Comparison of ENCODE assay signal across 27 cellular contexts in genomic region chr1:234593109-234593508, GRCh38.
"Had no signal": no experiment of that assay in that cellular context is flagged by ENCODE, and none has a peak within 500 bp of the region (broad histone marks: within the 10 kb centered on the region; RNA-seq: fewer than 3 reads in every experiment).

No MANE protein-coding gene starts in this region.

- H3K27me3 ChIP-seq: stomach, suprapubic skin, testis, thyroid gland, tibial artery, tibial nerve, transverse colon, upper lobe of left lung, upper lobe of right lung, uterus, vagina had no signal

- H3K36me3 ChIP-seq: stomach, suprapubic skin, thoracic aorta, thyroid gland, tibial artery, tibial nerve, transverse colon, upper lobe of left lung, upper lobe of right lung, uterus, vagina had no signal

- H3K4me1 ChIP-seq: testis, upper lobe of right lung, uterus had no signal

- H3K9me3 ChIP-seq: stomach, suprapubic skin, testis, thoracic aorta, thyroid gland, tibial artery, tibial nerve, transverse colon, upper lobe of left lung, upper lobe of right lung, uterus, vagina had no signal

- ATAC-seq: stimulated activated effector memory CD8-positive, alpha-beta T cell treated with anti-CD3 and anti-CD28 coated beads, Interleukin-12 subunit alpha, Interleukin-12 subunit beta, amount 100 ng/mL, for 72 hours; stimulated activated memory B cell treated with anti-CD40 and anti-IgM and Interleukin-4, amounts not matched to agents 10 μg/mL and 1 μg/mL and 100 μg/mL, for 72 hours; stimulated activated naive B cell treated with anti-CD40 and anti-IgM and Interleukin-4, amounts not matched to agents 10 μg/mL and 1 μg/mL and 100 μg/mL, for 72 hours; stimulated activated naive CD8-positive, alpha-beta T cell treated with anti-CD3 and anti-CD28 coated beads, Interleukin-15, amount 100 ng/mL, for 72 hours; stimulated activated naive CD8-positive, alpha-beta T cell treated with anti-CD3 and anti-CD28 coated beads, Interleukin-15, Interleukin-2, amounts not matched to agents 100 U/mL and 50 U/mL, for 24 hours; upper lobe of right lung had no signal

- DNase-seq: stimulated activated CD4-positive, alpha-beta T cell treated with anti-CD3 and anti-CD28 coated beads, Interleukin-2, amount 100 ng/mL, for 48 hours; stimulated activated CD4-positive, alpha-beta T cell treated with anti-CD3 and anti-CD28 coated beads, Interleukin-4, amount 100 ng/mL, for 1 hour; stimulated activated CD4-positive, alpha-beta T cell treated with anti-CD3 and anti-CD28 coated beads, Interleukin-4, amount 100 ng/mL, for 24 hours; stimulated activated CD4-positive, alpha-beta T cell treated with anti-CD3 and anti-CD28 coated beads, Interleukin-4, amount 100 ng/mL, for 4 hours; stimulated activated CD8-positive, alpha-beta memory T cell treated with anti-CD3 and anti-CD28 coated beads, Interleukin-4, amount 100 ng/mL, for 48 hours; stimulated activated naive B cell treated with anti-CD40 and anti-IgM and Interleukin-4, amounts not matched to agents 10 μg/mL and 1 μg/mL and 100 μg/mL, for 72 hours; stimulated activated naive CD4-positive, alpha-beta T cell; stimulated activated naive CD4-positive, alpha-beta T cell treated with Interleukin-2 at 50 U/mL for 16 hours; stimulated activated naive CD8-positive, alpha-beta T cell treated with anti-CD3 and anti-CD28 coated beads, Interleukin-15, amount 100 ng/mL, for 72 hours; stimulated activated naive CD8-positive, alpha-beta T cell treated with anti-CD3 and anti-CD28 coated beads, Interleukin-15, Interleukin-2, amounts not matched to agents 100 U/mL and 50 U/mL, for 24 hours; stomach; substantia nigra; testis; thyroid gland; tibial artery; transverse colon; trophoblast cell; upper lobe of left lung; upper lobe of right lung; uterus had no signal

- FAIRE-seq: urothelium cell line had no signal

- H3K27ac ChIP-seq: stomach, suprapubic skin, testis, thoracic aorta, thyroid gland, tibial artery, tibial nerve, transverse colon, upper lobe of left lung, upper lobe of right lung, uterus, vagina had no signal

- H3K4me3 ChIP-seq: stomach, suprapubic skin, testis, thoracic aorta, thyroid gland, tibial artery, tibial nerve, transverse colon, upper lobe of left lung, upper lobe of right lung, uterus, vagina had no signal
